18 cellular contexts compared by ENCODE assay signal in genomic region chr17:80704894-80705293, GRCh38.
DNase-seq lines count a peak whose midpoint lies in the region; ATAC-seq and TF ChIP-seq lines count a peak whose summit lies in the region.
"Had no signal": no experiment of that assay in that cellular context is flagged by ENCODE, and none has a peak within 500 bp of the region (broad histone marks: within the 10 kb centered on the region; RNA-seq: fewer than 3 reads in every experiment).

No MANE protein-coding gene starts in this region.

- H3K4me3 ChIP-seq in AG04450 (ENCODE audit: low read depth, low read length) (no peak overlapping the region), OCI-LY1 (ENCODE audit: low read depth, low read length, poor library complexity, severe bottlenecking) (no peak overlapping the region), gastrocnemius medialis (no peak overlapping the region)
- H3K4me3 ChIP-seq: HAP-1, K562, neural progenitor cell, thyroid gland had no signal

- intact Hi-C loops in activated CD4-positive, alpha-beta T cell treated with anti-CD3 and anti-CD28 coated beads for 36 hours (cut with DNase I, micrococcal nuclease) = no loop called here
- intact Hi-C loops in gastrocnemius medialis (cut with DNase I; ENCODE audit: low total_unique reads) = no loop called here
- intact Hi-C loops in Right ventricle myocardium superior (cut with DNase I) = no loop called here

- H3K27ac ChIP-seq in AG04450 (ENCODE audit: low read depth, low read length) (peak overlapping the region; percentile 25), OCI-LY1 (ENCODE audit: low read depth, low read length, poor library complexity, severe bottlenecking) (peak overlapping the region; percentile 81), gastrocnemius medialis (no peak overlapping the region)
- H3K27ac ChIP-seq: brain microvascular endothelial cell, foreskin keratinocyte, neural progenitor cell, thyroid gland had no signal

- no peaks in the 10 kb centered on the region for H3K27me3 Mint-ChIP-seq in activated CD4-positive, alpha-beta T cell treated with anti-CD3 and anti-CD28 coated beads for 36 hours
- no peaks in the 10 kb centered on the region for H3K27me3 Mint-ChIP-seq in naive B cell
- H3K27me3 Mint-ChIP-seq: activated B cell treated with CpG ODN at 0.5 μM for 24 hours had no signal

- H3K4me1 ChIP-seq in OCI-LY1 (ENCODE audit: insufficient read depth, low read length, severe bottlenecking) (peaks cover 49% of the 10 kb centered on the region), gastrocnemius medialis (no peaks in the 10 kb centered on the region)
- H3K4me1 ChIP-seq: foreskin keratinocyte had no signal

- POLR2A ChIA-PET in activated CD4-positive, alpha-beta T cell treated with anti-CD3 and anti-CD28 coated beads for 36 hours (lab: Charles Lee) = no interaction called here
- POLR2A ChIA-PET in AG04450 (lab: Yijun Ruan, JAX) = no interaction called here

- peaks cover 58% of the 10 kb centered on the region for H3K4me1 Mint-ChIP-seq in activated CD4-positive, alpha-beta T cell treated with anti-CD3 and anti-CD28 coated beads for 36 hours
- peaks cover 44 to 68% (median 55%) of the 10 kb centered on the region in 3 donors for H3K4me1 Mint-ChIP-seq in naive B cell

- H3K9me3 ChIP-seq in AG04450 (ENCODE audit: control insufficient read depth, insufficient read depth, low read length) (no peaks in the 10 kb centered on the region; the same call in 1 of the 2 replicates), OCI-LY1 (ENCODE audit: low read length) (no peaks in the 10 kb centered on the region), gastrocnemius medialis (no peaks in the 10 kb centered on the region)
- H3K9me3 ChIP-seq: HAP-1, thyroid gland had no signal

- H3K4me3 Mint-ChIP-seq in activated CD4-positive, alpha-beta T cell treated with anti-CD3 and anti-CD28 coated beads for 36 hours = no peak overlapping the region
- H3K4me3 Mint-ChIP-seq in naive B cell = peak overlapping the region in 2 of 8 donors; percentile 39 to 49
- H3K4me3 Mint-ChIP-seq: activated B cell treated with CpG ODN at 0.5 μM for 24 hours, neural progenitor cell had no signal

- in situ Hi-C loops in gastrocnemius medialis (cut with MboI; ENCODE audit: low sequenced_read_pairs in 4 of 4) = no loop called here

- no peaks in the 10 kb centered on the region for H3K79me2 ChIP-seq in OCI-LY1 (ENCODE audit: insufficient read depth, low read length)

- peak overlapping the region; percentile 7; the same call in 1 of the 2 replicates for H3K4me2 ChIP-seq in OCI-LY1 (ENCODE audit: low read length)
- H3K4me2 ChIP-seq: neural progenitor cell had no signal

- no peaks in the 10 kb centered on the region for H3K9me2 ChIP-seq in OCI-LY1 (ENCODE audit: low read depth, low read length)

- H3K27ac Mint-ChIP-seq in activated CD4-positive, alpha-beta T cell treated with anti-CD3 and anti-CD28 coated beads for 36 hours = peak overlapping the region; percentile 53
- peak overlapping the region in 4 of 6 donors; percentile 21 to 90 (median 38) for H3K27ac Mint-ChIP-seq in naive B cell
- H3K27ac Mint-ChIP-seq: activated B cell treated with CpG ODN at 0.5 μM for 24 hours, neural progenitor cell had no signal

- peaks cover 29% of the 10 kb centered on the region for H3K36me3 Mint-ChIP-seq in activated CD4-positive, alpha-beta T cell treated with anti-CD3 and anti-CD28 coated beads for 36 hours (ENCODE audit: low read depth)
- peaks cover 11 to 16% of the 10 kb centered on the region in 2 donors for H3K36me3 Mint-ChIP-seq in naive B cell

- ATAC-seq in activated CD4-positive, alpha-beta T cell treated with anti-CD3 and anti-CD28 coated beads for 36 hours = no peak
- ATAC-seq in naive B cell (ENCODE audit: low read depth in 2 of 2) (peak in 1 of 2 donors; percentile 49), gastrocnemius medialis (no peak), Right ventricle myocardium superior (ENCODE audit: poor library complexity) (no peak)
- ATAC-seq: foreskin keratinocyte, K562 had no signal

- peaks cover 22% of the 10 kb centered on the region for H3K36me3 ChIP-seq in OCI-LY1 (ENCODE audit: insufficient read depth, low read length)
- peaks cover 0 to 10% of the 10 kb centered on the region in 2 donors for H3K36me3 ChIP-seq in gastrocnemius medialis
- H3K36me3 ChIP-seq: HAP-1, neural progenitor cell, thyroid gland had no signal

- no peak overlapping the region for H2AFZ ChIP-seq in OCI-LY1 (ENCODE audit: low read length)
- H2AFZ ChIP-seq: neural progenitor cell had no signal

- peaks cover 7% of the 10 kb centered on the region for H3K9me3 Mint-ChIP-seq in activated CD4-positive, alpha-beta T cell treated with anti-CD3 and anti-CD28 coated beads for 36 hours (ENCODE audit: low read depth)
- H3K9me3 Mint-ChIP-seq in naive B cell = peaks cover 0 to 12% (median 5%) of the 10 kb centered on the region in 7 donors

- no peaks in the 10 kb centered on the region for H4K20me1 ChIP-seq in OCI-LY1 (ENCODE audit: insufficient read depth, low read length)

- H3K27me3 ChIP-seq in AG04450 (ENCODE audit: control insufficient read depth, insufficient read depth, low read length) (no peaks in the 10 kb centered on the region), OCI-LY1 (ENCODE audit: insufficient read depth, low read length) (no peaks in the 10 kb centered on the region), gastrocnemius medialis (no peaks in the 10 kb centered on the region)
- H3K27me3 ChIP-seq: brain microvascular endothelial cell, foreskin keratinocyte, neural progenitor cell, thyroid gland had no signal

- TF ChIP-seq CTCF in AG04450 (IDR thresholded peaks at IDR 0.05; ENCODE audit: low read depth, low read length) (no peak), OCI-LY1 (IDR thresholded peaks at IDR 0.05; ENCODE audit: low read length) (no peak), gastrocnemius medialis (IDR thresholded peaks at IDR 0.05 in 4 of 5, conservative IDR thresholded peaks at IDR 0.05 in 1 of 5) (no peak)

- TF ChIP-seq POLR2A in gastrocnemius medialis (IDR thresholded peaks at IDR 0.05) = no peak

- CTCF ChIA-PET in activated CD4-positive, alpha-beta T cell treated with anti-CD3 and anti-CD28 coated beads for 36 hours (lab: Charles Lee) = interaction anchor here (0.7 kb wide), 1 partner anchor 1302 kb away, joined by 4 read pairs; no protein-coding TSS in a partner anchor
- CTCF ChIA-PET in AG04450 (lab: Charles Lee) = no interaction called here

- no peak overlapping the region; the same call in 1 of the 2 replicates for H3K9ac ChIP-seq in OCI-LY1 (ENCODE audit: low read length)
- H3K9ac ChIP-seq: neural progenitor cell had no signal

- no peak for DNase-seq in activated CD4-positive, alpha-beta T cell treated with anti-CD3 and anti-CD28 coated beads for 36 hours
- no peak for DNase-seq in activated CD4-positive, alpha-beta T cell treated with anti-CD3 and anti-CD28 coated beads for 1 hour
- DNase-seq in AG04450 (ENCODE audit: low read depth, low spot score) (no peak), naive B cell (no peak), DMS153 treated with DMSO at 0.1 percent for 48 hours (lab: John Stamatoyannopoulos, UW; ENCODE audit: unreplicated experiment) (no peak), gastrocnemius medialis (no peak), Right ventricle myocardium superior (no peak)
- DNase-seq: activated B cell treated with CpG ODN at 0.5 μM for 24 hours, brain microvascular endothelial cell, cortex of kidney, foreskin keratinocyte, NCI-H1048, NCI-H524 treated with DMSO at 0.1 percent for 48 hours, thyroid gland had no signal

- no peaks in the 10 kb centered on the region for H3F3A ChIP-seq in OCI-LY1 (ENCODE audit: insufficient read depth, low read length)

Comparison
In these comparisons a context has a peak if more than half of its experiments do, and no peak if none do; other contexts are left out.
1. H3K27ac ChIP-seq: peak in AG04450 (single experiment) and OCI-LY1 (single experiment); none in gastrocnemius medialis (0 of 4).